In the genomic region with DNA sequence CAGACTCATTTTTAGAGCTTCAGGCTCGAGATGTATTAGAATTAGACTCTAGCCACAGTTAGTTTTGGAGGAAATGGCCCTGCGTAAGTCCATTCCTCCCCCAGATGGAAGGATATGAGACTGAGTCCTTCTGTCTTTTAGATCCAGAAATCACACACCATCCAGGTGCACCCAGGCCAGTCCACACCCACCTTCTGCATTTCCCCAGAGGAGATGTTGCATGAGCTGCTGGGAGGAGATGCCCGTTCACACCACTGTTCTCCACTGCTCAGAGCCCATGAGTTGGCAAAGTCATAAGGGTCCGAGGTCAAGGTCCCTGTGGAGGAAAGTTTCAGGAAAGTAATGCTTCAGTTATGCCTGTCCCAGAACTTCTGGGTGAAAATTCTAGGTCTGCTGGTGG, we compare ENCODE assay signal across 26 cellular contexts. TPM values are rescaled to one million over a fixed set of nuclear protein-coding genes. Genes with fewer than 3 reads are reported as not detected.
"Had no signal": no experiment of that assay in that cellular context is flagged by ENCODE, and none has a peak within 500 bp of the region (broad histone marks: within the 10 kb centered on the region; RNA-seq: fewer than 3 reads in every experiment).

No MANE protein-coding gene starts in this region.

- H2AFZ ChIP-seq: parathyroid adenoma had no signal

- H3K9me3 ChIP-seq: esophagus squamous epithelium, mucosa of descending colon, prostate gland, right atrium auricular region, thoracic aorta, tibial nerve, upper lobe of right lung, uterus had no signal

- DNase-seq: cerebellar nuclear complex; dorsolateral prefrontal cortex; effector CD4-positive, alpha-beta T cell; erythroblast; esophagus squamous epithelium; foreskin melanocyte; glutamatergic neuron; hypothalamus; immature natural killer cell; mucosa of descending colon; naive B cell; stimulated activated CD4-positive, alpha-beta T cell treated with anti-CD3 and anti-CD28 coated beads, Interleukin-15, amount 100 ng/mL, for 24 hours; stimulated activated CD4-positive, alpha-beta T cell treated with anti-CD3 and anti-CD28 coated beads, Interleukin-2, amount 100 ng/mL, for 48 hours; stimulated activated naive B cell treated with anti-CD40 and anti-IgM and Interleukin-4, amounts not matched to agents 10 μg/mL and 1 μg/mL and 100 μg/mL, for 72 hours; upper lobe of right lung; uterus had no signal

- H3K27ac ChIP-seq: dorsolateral prefrontal cortex, esophagus squamous epithelium, parathyroid adenoma, prostate gland, right atrium auricular region, skin epidermis, thoracic aorta, tibial nerve, upper lobe of right lung, uterus had no signal

- H3K4me1 ChIP-seq: prostate gland, uterus had no signal

- ATAC-seq: mucosa of descending colon; natural killer cell treated with Interleukin-12 subunit alpha and Interleukin-12 subunit beta and Interleukin-15 and Interleukin-18, amount 100 ng/mL, for 72 hours; stimulated activated naive B cell treated with anti-CD40 and anti-IgM and Interleukin-4, amounts not matched to agents 10 μg/mL and 1 μg/mL and 100 μg/mL, for 72 hours; upper lobe of right lung had no signal

- H3K36me3 ChIP-seq: esophagus squamous epithelium, prostate gland, right atrium auricular region, thoracic aorta, tibial nerve, upper lobe of right lung, uterus had no signal

- H3K4me3 ChIP-seq: dorsolateral prefrontal cortex, esophagus squamous epithelium, lung, mucosa of descending colon, prostate gland, right atrium auricular region, skin epidermis, thoracic aorta, tibial nerve, upper lobe of right lung, uterus had no signal

- FAIRE-seq: colon, keratinocyte had no signal

- H3K9ac ChIP-seq: parathyroid adenoma had no signal

- H3K27me3 ChIP-seq: esophagus squamous epithelium, right atrium auricular region, tibial nerve, upper lobe of right lung, uterus had no signal

- H3K79me2 ChIP-seq: parathyroid adenoma had no signal

RNA-seq across cellular contexts. Expression of a gene that starts 29.2 kb away (rescaled TPM):
- total RNA-seq: natural killer cell treated with Interleukin-12 subunit alpha and Interleukin-12 subunit beta and Interleukin-15 and Interleukin-18, amount 100 ng/mL, for 72 hours had no signal
